Comparison of ENCODE assay signal across 18 cellular contexts in the genomic region with DNA sequence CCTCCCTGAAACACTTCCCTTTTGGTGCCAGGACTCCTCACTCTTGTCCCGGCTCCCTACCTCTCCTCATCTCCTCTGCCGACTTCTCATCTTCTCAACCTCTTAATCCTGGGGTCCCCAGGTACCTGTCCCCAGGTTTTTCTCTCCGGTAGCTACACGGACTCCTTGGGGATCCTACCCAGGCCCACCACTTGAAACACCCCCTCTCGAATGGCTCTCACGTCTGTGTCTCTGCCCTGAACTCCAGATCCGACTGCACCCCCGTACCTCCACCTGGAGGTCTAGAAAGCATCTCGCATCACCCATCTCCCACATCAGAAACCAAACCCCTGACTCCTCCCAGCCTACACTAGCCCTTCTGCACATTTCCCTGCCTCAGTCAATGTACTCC. TPM values are rescaled to one million over a fixed set of nuclear protein-coding genes. Genes with fewer than 3 reads are reported as not detected.
DNase-seq lines count a peak whose midpoint lies in the region; ATAC-seq, FAIRE-seq and TF ChIP-seq lines count a peak whose summit lies in the region.
"Had no signal": no experiment of that assay in that cellular context is flagged by ENCODE, and none has a peak within 500 bp of the region (broad histone marks: within the 10 kb centered on the region; RNA-seq: fewer than 3 reads in every experiment).

No MANE protein-coding gene starts in this region.

- no peaks in the 10 kb centered on the region for H4K20me1 ChIP-seq in K562 (replicated peaks; ENCODE audit: control insufficient read depth, insufficient read depth, low read length)
- H4K20me1 ChIP-seq: BLaER1 had no signal

- no peak for TF ChIP-seq EP300 in K562 (IDR thresholded peaks at IDR 0.05; ENCODE audit: low read length)

- TF ChIP-seq POLR2A in K562 (conservative IDR thresholded peaks at IDR 0.05) = no peak

- in situ Hi-C loops in K562 (cut with MboI) = no loop called here

- H3K9me3 Mint-ChIP-seq in activated naive CD4-positive, alpha-beta T cell treated with anti-CD3 and anti-CD28 coated beads, Interleukin-2, amount 50 U/mL, for 24 hours = no peaks in the 10 kb centered on the region
- H3K9me3 Mint-ChIP-seq: CD8-positive, alpha-beta memory T cell; GM23338; H9; IgD-negative memory B cell had no signal

- H3K27me3 ChIP-seq in K562 (ENCODE audit: control insufficient read depth in 2 of 2, insufficient read depth in 2 of 2, low read length in 2 of 2) (peaks cover 4% of the 10 kb centered on the region in 2 experiments; a peak in 3 of 5 replicates), lung (ENCODE audit: control insufficient read depth, insufficient read depth) (no peaks in the 10 kb centered on the region)
- H3K27me3 ChIP-seq: BLaER1 had no signal

- CTCF ChIA-PET in K562 (lab: Yijun Ruan, JAX; ENCODE audit: low intra/inter-chr PET ratio) = interaction anchor here (0.5 kb wide), 1 partner anchor 236 kb away, joined by 4 read pairs; no protein-coding TSS in a partner anchor

- no peak overlapping the region for H3K4me3 Mint-ChIP-seq in activated naive CD4-positive, alpha-beta T cell treated with anti-CD3 and anti-CD28 coated beads, Interleukin-2, amount 50 U/mL, for 24 hours
- H3K4me3 Mint-ChIP-seq: CD8-positive, alpha-beta memory T cell; GM23338; H9; IgD-negative memory B cell had no signal

- no peak for TF ChIP-seq RAD21 in K562 (CRISPR knock-in tag; conservative IDR thresholded peaks at IDR 0.05 in 1 of 2, IDR thresholded peaks at IDR 0.05 in 1 of 2)

- no peak for FAIRE-seq in K562 (lab: Jason Lieb, UNC)

- no peaks in the 10 kb centered on the region for H3K79me2 ChIP-seq in K562 (ENCODE audit: control insufficient read depth, insufficient read depth, low read length)

- H3K9me1 ChIP-seq in K562 (ENCODE audit: control insufficient read depth, insufficient read depth, low read length) = no peaks in the 10 kb centered on the region

- H3K9ac ChIP-seq in K562 (ENCODE audit: insufficient read depth in 1 of 2, low read depth in 2 of 2, low read length in 2 of 2) = peak overlapping the region in 1 of 2 experiments; percentile 76; a peak in 1 of 4 replicates
- H3K9ac ChIP-seq: BLaER1 had no signal

- ATAC-seq in K562 = no peak
- no peak for ATAC-seq in lung (ENCODE audit: insufficient read depth, low FRiP score)
- no peak for ATAC-seq in GM19023 (IDR thresholded peaks at IDR 0.05; ENCODE audit: unreplicated experiment)
- ATAC-seq: GM23338 had no signal

- TF ChIP-seq CTCF in K562 (IDR thresholded peaks at IDR 0.05 in 2 of 3, conservative IDR thresholded peaks at IDR 0.05 in 1 of 3; ENCODE audit: insufficient read depth in 2 of 3, low read depth in 1 of 3, low read length in 3 of 3) = no peak
- TF ChIP-seq CTCF in lung (IDR thresholded peaks at IDR 0.05; ENCODE audit: control extremely low read depth, extremely low read depth) = no peak

- H3K4me2 ChIP-seq in K562 (ENCODE audit: insufficient read depth, low read length) = no peak overlapping the region; the same call in 1 of the 2 replicates
- H3K4me2 ChIP-seq: BLaER1, GM23338 had no signal

- peaks cover 11 to 14% of the 10 kb centered on the region in 2 experiments; a peak in 4 of 5 replicates for H3K4me1 ChIP-seq in K562 (replicated peaks in 1 of 2; ENCODE audit: control insufficient read depth in 2 of 2, insufficient read depth in 2 of 2, low read length in 2 of 2)
- no peaks in the 10 kb centered on the region for H3K4me1 ChIP-seq in lung (ENCODE audit: control insufficient read depth in 2 of 2, insufficient read depth in 2 of 2, low read length in 2 of 2)

- no peaks in the 10 kb centered on the region for H3K27me3 Mint-ChIP-seq in activated naive CD4-positive, alpha-beta T cell treated with anti-CD3 and anti-CD28 coated beads, Interleukin-2, amount 50 U/mL, for 24 hours

- BruUV-seq in K562 (replicated peaks; lab: Mats Ljungman, UMichigan) = no TSS peak

- peak overlapping the region; percentile 32 for H3K27ac Mint-ChIP-seq in activated naive CD4-positive, alpha-beta T cell treated with anti-CD3 and anti-CD28 coated beads, Interleukin-2, amount 50 U/mL, for 24 hours
- H3K27ac Mint-ChIP-seq: H9 had no signal

- H3K9me3 ChIP-seq in K562 (replicated peaks; ENCODE audit: control insufficient read depth, insufficient read depth, low read depth, low read length) (no peaks in the 10 kb centered on the region), lung (ENCODE audit: control insufficient read depth in 2 of 2, insufficient read depth in 1 of 2, low read length in 1 of 2) (no peaks in the 10 kb centered on the region)
- H3K9me3 ChIP-seq: BLaER1, Caco-2 had no signal

- H2AFZ ChIP-seq in K562 (ENCODE audit: low read depth, low read length) = peak overlapping the region; percentile 40; the same call in 1 of the 2 replicates
- H2AFZ ChIP-seq: GM23338 had no signal

- no peaks in the 10 kb centered on the region for H3K4me1 Mint-ChIP-seq in activated naive CD4-positive, alpha-beta T cell treated with anti-CD3 and anti-CD28 coated beads, Interleukin-2, amount 50 U/mL, for 24 hours
- H3K4me1 Mint-ChIP-seq: IgD-negative memory B cell had no signal

- no peak overlapping the region for H3K27ac ChIP-seq in K562 (ENCODE audit: extremely low read depth, low read depth, low read length)
- no peak overlapping the region for H3K27ac ChIP-seq in lung (ENCODE audit: low read depth in 1 of 2, low read length in 1 of 2)

- 40% methylated on average over 9 of the region's 9 CpGs for WGBS in K562 (ENCODE audit: insufficient coverage, low coverage, missing lambda C conversion rate)
- WGBS in lung, 2 donors = 93 to 95% methylated on average over 9 of the region's 9 CpGs

- POLR2A ChIA-PET in K562 (lab: Yijun Ruan, JAX) = interaction anchor here (1.1 kb wide), 1 partner anchor 10 kb away, joined by 3 read pairs; no protein-coding TSS in a partner anchor

- no peaks in the 10 kb centered on the region for H3K36me3 Mint-ChIP-seq in activated naive CD4-positive, alpha-beta T cell treated with anti-CD3 and anti-CD28 coated beads, Interleukin-2, amount 50 U/mL, for 24 hours
- H3K36me3 Mint-ChIP-seq: CD8-positive, alpha-beta memory T cell; IgD-negative memory B cell had no signal

- no peak for DNase-seq in activated naive CD4-positive, alpha-beta T cell treated with Interleukin-2 at 50 U/mL for 16 hours
- DNase-seq in K562 (ENCODE audit: extremely low read depth in 1 of 4, low spot score in 3 of 4) (no peak), lung (ENCODE audit: low spot score) (peak; percentile 25), KG1 (lab: John Stamatoyannopoulos, UW) (no peak), NCI-H1048 (lab: John Stamatoyannopoulos, UW) (no peak)
- DNase-seq: 8988T; AML-193; Caco-2; CD8-positive, alpha-beta memory T cell; DND-41; GDM1; H9 had no signal

- H3K4me3 ChIP-seq in K562 (no peak overlapping the region), lung (no peak overlapping the region)
- H3K4me3 ChIP-seq: BLaER1, GM23338 had no signal

- intact Hi-C loops in K562 (cut with micrococcal nuclease) = no loop called here

- H3K36me3 ChIP-seq in K562 (ENCODE audit: control insufficient read depth, insufficient read depth, low read length) (no peaks in the 10 kb centered on the region), lung (ENCODE audit: control insufficient read depth in 2 of 2, insufficient read depth in 2 of 2, low read length in 2 of 2) (no peaks in the 10 kb centered on the region)
- H3K36me3 ChIP-seq: BLaER1 had no signal

RNA-seq across cellular contexts. Expression of a gene that starts 4.8 kb away (rescaled TPM):
- not detected in 2 replicates for total RNA-seq in K562 (2011; cell fraction: chromatin; rRNA removed; ENCODE audit: low replicate concordance)
- total RNA-seq in K562 (2011; cell fraction: nucleolus; rRNA removed) = not detected in 2 replicates
- total RNA-seq in K562 (2011; cell fraction: nucleoplasm; rRNA removed) = not detected in 2 replicates
- total RNA-seq in K562 (2014; rRNA removed) (not detected in 2 replicates), K562 (2014; rRNA removed; fragmentation: Illumina TruSeq; extraction: Trizol) (not detected in 2 replicates), K562 (2015; rRNA removed; fragmentation: Illumina TruSeq; extraction: Trizol) (not detected in 2 replicates), K562 (2021) (not detected in 2 replicates), lung (not detected)
- polyA plus RNA-seq in K562 (2011; rRNA removed) (not detected in 2 replicates), K562 (2014; fragmentation: Illumina TruSeq; extraction: Trizol) (not detected in 2 replicates), K562 (2014; fragmentation: Nextera tagmentation; extraction: Ambion mirVana) (not detected), K562 (2014; rRNA removed) (not detected in 2 replicates), lung (not detected)
- polyA plus RNA-seq in K562 (2011; cell fraction: cytosol; rRNA removed) = not detected in 2 replicates
- not detected in 2 replicates for polyA plus RNA-seq in K562 (2011; cell fraction: nucleus; rRNA removed)
- polyA plus RNA-seq in K562 (2012) = not detected in 2 replicates
- not detected in 2 replicates for polyA minus RNA-seq in K562 (2011; rRNA and poly(A)+ RNA removed)
- not detected in 2 replicates for polyA minus RNA-seq in K562 (2011; cell fraction: cytosol; rRNA and poly(A)+ RNA removed)
- not detected in 2 replicates for polyA minus RNA-seq in K562 (2011; cell fraction: nucleus; rRNA and poly(A)+ RNA removed)
- total RNA-seq: Caco-2; CD8-positive, alpha-beta memory T cell; GM23338; H9; HT1080 had no signal
- polyA plus RNA-seq: CD8-positive, alpha-beta memory T cell; GM23338; IgD-negative memory B cell had no signal

RNA-seq across cellular contexts. Expression of a gene that starts 35.4 kb away (rescaled TPM):
- 37.0 and 55.4 TPM in 2 replicates for total RNA-seq in K562 (2011; cell fraction: chromatin; rRNA removed; ENCODE audit: low replicate concordance)
- total RNA-seq in K562 (2011; cell fraction: nucleolus; rRNA removed) = 23.6 and 26.2 TPM in 2 replicates
- 42.4 and 57.2 TPM in 2 replicates for total RNA-seq in K562 (2011; cell fraction: nucleoplasm; rRNA removed)
- total RNA-seq in K562 (2014; rRNA removed) = 7.2 and 7.8 TPM in 2 replicates
- 11.2 and 12.6 TPM in 2 replicates for total RNA-seq in K562 (2014; rRNA removed; fragmentation: Illumina TruSeq; extraction: Trizol)
- total RNA-seq in K562 (2015; rRNA removed; fragmentation: Illumina TruSeq; extraction: Trizol) = 8.7 and 9.2 TPM in 2 replicates
- total RNA-seq in K562 (2021) = 11.4 and 18.0 TPM in 2 replicates
- 6.8 and 9.5 TPM in 2 replicates for polyA plus RNA-seq in K562 (2011; rRNA removed)
- polyA plus RNA-seq in K562 (2011; cell fraction: cytosol; rRNA removed) = 4.0 and 6.0 TPM in 2 replicates
- 10.9 and 11.4 TPM in 2 replicates for polyA plus RNA-seq in K562 (2011; cell fraction: nucleus; rRNA removed)
- 6.8 and 10.3 TPM in 2 replicates for polyA plus RNA-seq in K562 (2012)
- polyA plus RNA-seq in K562 (2014; fragmentation: Illumina TruSeq; extraction: Trizol) = 6.3 and 6.5 TPM in 2 replicates
- polyA plus RNA-seq in K562 (2014; fragmentation: Nextera tagmentation; extraction: Ambion mirVana) = 1 to 10 TPM; 8.5 to 9.1 TPM
- 5.3 and 6.0 TPM in 2 replicates for polyA plus RNA-seq in K562 (2014; rRNA removed)
- polyA minus RNA-seq in K562 (2011; rRNA and poly(A)+ RNA removed) = 26.6 and 27.8 TPM in 2 replicates
- 5.7 and 6.1 TPM in 2 replicates for polyA minus RNA-seq in K562 (2011; cell fraction: cytosol; rRNA and poly(A)+ RNA removed)
- 7.0 and 12.2 TPM in 2 replicates for polyA minus RNA-seq in K562 (2011; cell fraction: nucleus; rRNA and poly(A)+ RNA removed)
- 10 to 100 TPM; 45.7 to 57.4 TPM for total RNA-seq in lung
- 10 to 100 TPM in 1 of 2 donors, 1 to 10 TPM in 1; 8.3 to 15.9 TPM for polyA plus RNA-seq in lung
